1 cellular context compared by ENCODE assay signal in genomic region chr10:131126321-131127121, GRCh38.
TF ChIP-seq lines count a peak whose summit lies in the region.

No MANE protein-coding gene starts in this region.

TF ChIP-seq in HepG2, 621 proteins besides CTCF, POLR2A, EP300 and RAD21 (continued from another document):
- no peak for TF ChIP-seq MLX (CRISPR knock-in tag; IDR thresholded peaks at IDR 0.05)
- no peak for TF ChIP-seq TOPORS (CRISPR knock-in tag; IDR thresholded peaks at IDR 0.05)
- TF ChIP-seq PREB (CRISPR knock-in tag; IDR thresholded peaks at IDR 0.05), result no peak
- no peak for TF ChIP-seq ZNF784 (CRISPR knock-in tag; IDR thresholded peaks at IDR 0.05; ENCODE audit: borderline replicate concordance)
- no peak for TF ChIP-seq THRA (CRISPR knock-in tag; IDR thresholded peaks at IDR 0.05; ENCODE audit: borderline replicate concordance)
- no peak for TF ChIP-seq LRRFIP1 (CRISPR knock-in tag; conservative IDR thresholded peaks at IDR 0.05)
- no peak for TF ChIP-seq ELF3 (CRISPR knock-in tag; IDR thresholded peaks at IDR 0.05)
- TF ChIP-seq ZNF513 (CRISPR knock-in tag; conservative IDR thresholded peaks at IDR 0.05), result no peak
- TF ChIP-seq MEIS1 (CRISPR knock-in tag; IDR thresholded peaks at IDR 0.05; ENCODE audit: borderline replicate concordance), result no peak
- no peak for TF ChIP-seq TMF1 (CRISPR knock-in tag; IDR thresholded peaks at IDR 0.05; ENCODE audit: low read depth)
- TF ChIP-seq PLRG1 (conservative IDR thresholded peaks at IDR 0.05), result no peak
